16 cellular contexts compared by ENCODE assay signal in genomic region chr6:94372229-94372628, GRCh38.
"Had no signal": no experiment of that assay in that cellular context is flagged by ENCODE, and none has a peak within 500 bp of the region (broad histone marks: within the 10 kb centered on the region; RNA-seq: fewer than 3 reads in every experiment).

No MANE protein-coding gene starts in this region.

- H3K4me1 ChIP-seq: breast epithelium, esophagus muscularis mucosa had no signal

- ATAC-seq: activated CD4-positive, alpha-beta T cell treated with anti-CD3 and anti-CD28 coated beads for 36 hours; activated CD8-positive, alpha-beta T cell treated with anti-CD3 and anti-CD28 coated beads for 36 hours; activated T-cell treated with anti-CD3 and anti-CD28 coated beads, Interleukin-2, amount 50 U/mL, for 72 hours; natural killer cell treated with Interleukin-12 subunit alpha and Interleukin-12 subunit beta and Interleukin-15 and Interleukin-18, amount 100 ng/mL, for 72 hours had no signal

- DNase-seq: activated CD4-positive, alpha-beta T cell treated with anti-CD3 and anti-CD28 coated beads for 36 hours; activated CD8-positive, alpha-beta memory T cell treated with anti-CD3 and anti-CD28 coated beads, Interleukin-2, amount 50 U/mL, for 4 hours; activated CD8-positive, alpha-beta T cell treated with anti-CD3 and anti-CD28 coated beads for 36 hours; activated gamma-delta T cell treated with Interleukin-2 at 50 U/mL for 16 hours; activated naive CD8-positive, alpha-beta T cell treated with anti-CD3 and anti-CD28 coated beads for 36 hours; activated T-cell treated with anti-CD3 and anti-CD28 coated beads, Interleukin-2, amount 50 U/mL, for 72 hours; glutamatergic neuron; mammary epithelial cell; stimulated activated CD4-positive, alpha-beta T cell treated with anti-CD3 and anti-CD28 coated beads, Interleukin-2, amount 100 ng/mL, for 48 hours; stimulated activated naive CD4-positive, alpha-beta T cell treated with Interleukin-2 at 50 U/mL for 16 hours; T1000; WERI-Rb-1 had no signal

- H3K27ac ChIP-seq: breast epithelium, esophagus muscularis mucosa, thoracic aorta, WERI-Rb-1 had no signal

- H3K9me3 ChIP-seq: breast epithelium, esophagus muscularis mucosa, thoracic aorta had no signal

- H3K4me3 ChIP-seq: breast epithelium, esophagus muscularis mucosa, thoracic aorta had no signal

- H3K36me3 ChIP-seq: breast epithelium, esophagus muscularis mucosa, thoracic aorta, WERI-Rb-1 had no signal

- H3K27me3 ChIP-seq: breast epithelium, esophagus muscularis mucosa had no signal
